Comparison of ENCODE assay signal across 1 cellular context in the genomic region with DNA sequence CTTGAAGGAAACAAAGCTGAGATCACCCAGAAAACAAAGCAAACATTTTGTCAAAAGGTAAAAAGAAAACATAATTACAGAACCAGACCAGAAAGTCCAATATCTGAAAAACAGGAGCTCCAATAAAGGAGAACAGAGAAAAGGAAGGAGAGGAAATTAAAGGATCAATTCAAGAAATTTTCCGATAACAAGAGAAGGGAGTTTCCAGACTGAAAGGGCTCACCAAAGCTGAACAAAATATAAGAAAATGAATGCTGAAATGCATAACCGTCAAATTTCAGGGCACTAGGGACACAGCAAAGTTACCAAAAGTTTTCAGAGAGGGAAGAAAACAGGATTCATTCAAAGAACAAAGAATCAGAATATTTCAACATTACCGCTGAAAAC.
TF ChIP-seq lines count a peak whose summit lies in the region.

No MANE protein-coding gene starts in this region.

TF ChIP-seq in SK-N-SH, 30 proteins besides CTCF, POLR2A, EP300 and RAD21 (continued from another document):
- TF ChIP-seq FOSL2 (IDR thresholded peaks at IDR 0.05; ENCODE audit: borderline replicate concordance, low read depth) (no peak), TCF12 (IDR thresholded peaks at IDR 0.05) (no peak), POLR2AphosphoS5 (IDR thresholded peaks at IDR 0.05; ENCODE audit: low read depth, low read length) (no peak), TEAD4 (IDR thresholded peaks at IDR 0.05; ENCODE audit: borderline replicate concordance, insufficient read depth) (no peak), RXRA (IDR thresholded peaks at IDR 0.05; ENCODE audit: borderline replicate concordance, low read depth) (no peak), MEF2A (IDR thresholded peaks at IDR 0.05; ENCODE audit: borderline replicate concordance, low read depth) (no peak), SMC3 (IDR thresholded peaks at IDR 0.05; ENCODE audit: low read depth, low read length) (no peak), SIN3A (IDR thresholded peaks at IDR 0.05; ENCODE audit: borderline replicate concordance, low read depth, low read length) (no peak)
- TF ChIP-seq, protein P1, sequence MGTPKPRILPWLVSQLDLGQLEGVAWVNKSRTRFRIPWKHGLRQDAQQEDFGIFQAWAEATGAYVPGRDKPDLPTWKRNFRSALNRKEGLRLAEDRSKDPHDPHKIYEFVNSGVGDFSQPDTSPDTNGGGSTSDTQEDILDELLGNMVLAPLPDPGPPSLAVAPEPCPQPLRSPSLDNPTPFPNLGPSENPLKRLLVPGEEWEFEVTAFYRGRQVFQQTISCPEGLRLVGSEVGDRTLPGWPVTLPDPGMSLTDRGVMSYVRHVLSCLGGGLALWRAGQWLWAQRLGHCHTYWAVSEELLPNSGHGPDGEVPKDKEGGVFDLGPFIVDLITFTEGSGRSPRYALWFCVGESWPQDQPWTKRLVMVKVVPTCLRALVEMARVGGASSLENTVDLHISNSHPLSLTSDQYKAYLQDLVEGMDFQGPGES (IDR thresholded peaks at IDR 0.05; ENCODE audit: low read depth, low read length), result no peak
- TF ChIP-seq, protein P2, sequence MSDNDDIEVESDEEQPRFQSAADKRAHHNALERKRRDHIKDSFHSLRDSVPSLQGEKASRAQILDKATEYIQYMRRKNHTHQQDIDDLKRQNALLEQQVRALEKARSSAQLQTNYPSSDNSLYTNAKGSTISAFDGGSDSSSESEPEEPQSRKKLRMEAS (IDR thresholded peaks at IDR 0.05; ENCODE audit: low read depth), result no peak
TF ChIP-seq in SK-N-SH: peak in this region for 0.
